1 cellular context compared by ENCODE assay signal in the genomic region with DNA sequence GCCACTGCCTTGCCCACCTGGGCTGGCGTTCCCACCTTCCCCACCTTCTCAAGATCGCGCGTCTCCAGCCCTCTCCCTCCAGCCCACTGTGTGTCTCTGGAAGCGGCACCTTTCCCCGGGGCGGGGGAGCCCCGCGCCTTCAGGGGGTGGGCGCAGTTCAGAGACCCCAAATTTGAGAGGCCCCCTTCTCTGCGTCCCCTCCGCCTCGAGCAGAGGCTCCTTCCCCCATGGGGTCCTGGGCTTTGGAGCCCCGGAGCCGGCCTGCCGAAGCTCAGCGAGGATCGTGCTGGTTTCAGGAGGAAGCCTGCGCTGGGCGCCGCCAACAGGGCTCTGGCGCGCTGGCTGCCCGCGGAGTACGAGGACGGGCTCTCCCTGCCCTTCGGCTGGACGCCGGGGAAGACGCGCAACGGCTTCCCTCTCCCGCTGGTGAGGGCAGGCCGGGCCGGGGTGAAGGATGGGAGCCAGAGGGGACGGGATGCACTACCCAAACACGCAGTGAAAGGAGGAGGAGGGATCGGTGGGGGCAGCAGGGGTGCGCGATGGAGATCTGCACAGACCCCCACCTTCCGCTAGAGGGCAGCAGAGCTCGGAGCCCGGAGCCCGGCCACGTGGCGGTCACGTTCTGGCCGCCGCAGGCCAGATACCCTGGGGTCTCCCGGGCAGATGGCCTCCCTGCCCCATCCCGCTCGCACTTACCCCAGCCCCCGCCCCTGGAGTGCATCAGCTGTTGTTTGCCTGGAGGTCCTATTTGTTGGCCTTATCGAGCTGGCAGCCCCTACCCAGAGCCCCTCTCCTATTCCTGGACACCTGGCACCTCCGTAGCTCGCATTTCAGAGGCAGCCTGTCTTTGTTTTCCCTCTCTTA.
A peak's percentile ranks its signal among the peaks of the same experiment; 100 is the strongest.
TF ChIP-seq lines count a peak whose summit lies in the region.

No MANE protein-coding gene starts in this region.

TF ChIP-seq in GM12878, 131 proteins besides CTCF, POLR2A, EP300 and RAD21 (continued from another document):
- TF ChIP-seq, protein P1, sequence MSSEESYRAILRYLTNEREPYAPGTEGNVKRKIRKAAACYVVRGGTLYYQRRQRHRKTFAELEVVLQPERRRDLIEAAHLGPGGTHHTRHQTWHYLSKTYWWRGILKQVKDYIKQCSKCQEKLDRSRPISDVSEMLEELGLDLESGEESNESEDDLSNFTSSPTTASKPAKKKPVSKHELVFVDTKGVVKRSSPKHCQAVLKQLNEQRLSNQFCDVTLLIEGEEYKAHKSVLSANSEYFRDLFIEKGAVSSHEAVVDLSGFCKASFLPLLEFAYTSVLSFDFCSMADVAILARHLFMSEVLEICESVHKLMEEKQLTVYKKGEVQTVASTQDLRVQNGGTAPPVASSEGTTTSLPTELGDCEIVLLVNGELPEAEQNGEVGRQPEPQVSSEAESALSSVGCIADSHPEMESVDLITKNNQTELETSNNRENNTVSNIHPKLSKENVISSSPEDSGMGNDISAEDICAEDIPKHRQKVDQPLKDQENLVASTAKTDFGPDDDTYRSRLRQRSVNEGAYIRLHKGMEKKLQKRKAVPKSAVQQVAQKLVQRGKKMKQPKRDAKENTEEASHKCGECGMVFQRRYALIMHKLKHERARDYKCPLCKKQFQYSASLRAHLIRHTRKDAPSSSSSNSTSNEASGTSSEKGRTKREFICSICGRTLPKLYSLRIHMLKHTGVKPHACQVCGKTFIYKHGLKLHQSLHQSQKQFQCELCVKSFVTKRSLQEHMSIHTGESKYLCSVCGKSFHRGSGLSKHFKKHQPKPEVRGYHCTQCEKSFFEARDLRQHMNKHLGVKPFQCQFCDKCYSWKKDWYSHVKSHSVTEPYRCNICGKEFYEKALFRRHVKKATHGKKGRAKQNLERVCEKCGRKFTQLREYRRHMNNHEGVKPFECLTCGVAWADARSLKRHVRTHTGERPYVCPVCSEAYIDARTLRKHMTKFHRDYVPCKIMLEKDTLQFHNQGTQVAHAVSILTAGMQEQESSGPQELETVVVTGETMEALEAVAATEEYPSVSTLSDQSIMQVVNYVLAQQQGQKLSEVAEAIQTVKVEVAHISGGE (CRISPR knock-in tag; IDR thresholded peaks at IDR 0.05) = no peak
- no peak for TF ChIP-seq JUND (IDR thresholded peaks at IDR 0.05; ENCODE audit: low read depth, low read length)
- TF ChIP-seq SMC3 (IDR thresholded peaks at IDR 0.05; ENCODE audit: borderline replicate concordance, low read length) = peak; percentile 60; the same call in 1 of the 2 replicates
- TF ChIP-seq ZSCAN29 (IDR thresholded peaks at IDR 0.05) = no peak
- no peak for TF ChIP-seq SIX5 (IDR thresholded peaks at IDR 0.05; ENCODE audit: low read depth, low read length, severe bottlenecking)
- TF ChIP-seq, protein P2, sequence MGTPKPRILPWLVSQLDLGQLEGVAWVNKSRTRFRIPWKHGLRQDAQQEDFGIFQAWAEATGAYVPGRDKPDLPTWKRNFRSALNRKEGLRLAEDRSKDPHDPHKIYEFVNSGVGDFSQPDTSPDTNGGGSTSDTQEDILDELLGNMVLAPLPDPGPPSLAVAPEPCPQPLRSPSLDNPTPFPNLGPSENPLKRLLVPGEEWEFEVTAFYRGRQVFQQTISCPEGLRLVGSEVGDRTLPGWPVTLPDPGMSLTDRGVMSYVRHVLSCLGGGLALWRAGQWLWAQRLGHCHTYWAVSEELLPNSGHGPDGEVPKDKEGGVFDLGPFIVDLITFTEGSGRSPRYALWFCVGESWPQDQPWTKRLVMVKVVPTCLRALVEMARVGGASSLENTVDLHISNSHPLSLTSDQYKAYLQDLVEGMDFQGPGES (IDR thresholded peaks at IDR 0.05) = no peak
- 0 out of 2 replicates have a peak, but pooled peaks have one; percentile 15 for TF ChIP-seq CHD2 (IDR thresholded peaks at IDR 0.05; ENCODE audit: borderline replicate concordance, low read depth, low read length)
- no peak for TF ChIP-seq SIN3A (IDR thresholded peaks at IDR 0.05; ENCODE audit: low read depth, low read length)
- TF ChIP-seq ESRRA (IDR thresholded peaks at IDR 0.05; ENCODE audit: low read length) = no peak
- TF ChIP-seq YY1 (IDR thresholded peaks at IDR 0.05; ENCODE audit: low read depth, low read length) = peak; percentile 55; the same call in 1 of the 2 replicates
- TF ChIP-seq POLR2AphosphoS5 (IDR thresholded peaks at IDR 0.05; ENCODE audit: low read length) = no peak
- no peak for TF ChIP-seq RBBP5 (conservative IDR thresholded peaks at IDR 0.05)
- peak; percentile 48; the same call in 1 of the 2 replicates for TF ChIP-seq NR2F1 (conservative IDR thresholded peaks at IDR 0.05)
- no peak for TF ChIP-seq STAT3 (IDR thresholded peaks at IDR 0.05; ENCODE audit: low read depth, low read length)
- no peak for TF ChIP-seq NR2C2 (IDR thresholded peaks at IDR 0.05; ENCODE audit: borderline replicate concordance, control insufficient read depth, insufficient read length, low read depth)
- no peak for TF ChIP-seq SPI1 (IDR thresholded peaks at IDR 0.05; ENCODE audit: borderline replicate concordance, insufficient read depth, low read depth, low read length)
- TF ChIP-seq BHLHE40 (IDR thresholded peaks at IDR 0.05; ENCODE audit: borderline replicate concordance in 1 of 2, low read depth in 2 of 2, low read length in 1 of 2) = peak; percentile 99
- no peak for TF ChIP-seq MEF2A (IDR thresholded peaks at IDR 0.05; ENCODE audit: insufficient read depth, low read depth, low read length)
- no peak for TF ChIP-seq TAF1 (IDR thresholded peaks at IDR 0.05; ENCODE audit: borderline replicate concordance, low read depth, low read length)
- no peak for TF ChIP-seq TCF12 (IDR thresholded peaks at IDR 0.05; ENCODE audit: low read depth, low read length)
- TF ChIP-seq NFXL1 (IDR thresholded peaks at IDR 0.05; ENCODE audit: borderline replicate concordance) = no peak
- TF ChIP-seq KLF5 (IDR thresholded peaks at IDR 0.05; ENCODE audit: partially characterized antibody) = no peak
- TF ChIP-seq CBX3 (IDR thresholded peaks at IDR 0.05; ENCODE audit: borderline replicate concordance, low read depth) = no peak
- no peak for TF ChIP-seq REST (IDR thresholded peaks at IDR 0.05; ENCODE audit: low read depth, low read length)
- no peak for TF ChIP-seq MTA2 (IDR thresholded peaks at IDR 0.05; ENCODE audit: low read depth)
- TF ChIP-seq IKZF2 (IDR thresholded peaks at IDR 0.05) = 0 out of 4 replicates have a peak, but pooled peaks have one; percentile 14 to 18
- TF ChIP-seq, protein P3, sequence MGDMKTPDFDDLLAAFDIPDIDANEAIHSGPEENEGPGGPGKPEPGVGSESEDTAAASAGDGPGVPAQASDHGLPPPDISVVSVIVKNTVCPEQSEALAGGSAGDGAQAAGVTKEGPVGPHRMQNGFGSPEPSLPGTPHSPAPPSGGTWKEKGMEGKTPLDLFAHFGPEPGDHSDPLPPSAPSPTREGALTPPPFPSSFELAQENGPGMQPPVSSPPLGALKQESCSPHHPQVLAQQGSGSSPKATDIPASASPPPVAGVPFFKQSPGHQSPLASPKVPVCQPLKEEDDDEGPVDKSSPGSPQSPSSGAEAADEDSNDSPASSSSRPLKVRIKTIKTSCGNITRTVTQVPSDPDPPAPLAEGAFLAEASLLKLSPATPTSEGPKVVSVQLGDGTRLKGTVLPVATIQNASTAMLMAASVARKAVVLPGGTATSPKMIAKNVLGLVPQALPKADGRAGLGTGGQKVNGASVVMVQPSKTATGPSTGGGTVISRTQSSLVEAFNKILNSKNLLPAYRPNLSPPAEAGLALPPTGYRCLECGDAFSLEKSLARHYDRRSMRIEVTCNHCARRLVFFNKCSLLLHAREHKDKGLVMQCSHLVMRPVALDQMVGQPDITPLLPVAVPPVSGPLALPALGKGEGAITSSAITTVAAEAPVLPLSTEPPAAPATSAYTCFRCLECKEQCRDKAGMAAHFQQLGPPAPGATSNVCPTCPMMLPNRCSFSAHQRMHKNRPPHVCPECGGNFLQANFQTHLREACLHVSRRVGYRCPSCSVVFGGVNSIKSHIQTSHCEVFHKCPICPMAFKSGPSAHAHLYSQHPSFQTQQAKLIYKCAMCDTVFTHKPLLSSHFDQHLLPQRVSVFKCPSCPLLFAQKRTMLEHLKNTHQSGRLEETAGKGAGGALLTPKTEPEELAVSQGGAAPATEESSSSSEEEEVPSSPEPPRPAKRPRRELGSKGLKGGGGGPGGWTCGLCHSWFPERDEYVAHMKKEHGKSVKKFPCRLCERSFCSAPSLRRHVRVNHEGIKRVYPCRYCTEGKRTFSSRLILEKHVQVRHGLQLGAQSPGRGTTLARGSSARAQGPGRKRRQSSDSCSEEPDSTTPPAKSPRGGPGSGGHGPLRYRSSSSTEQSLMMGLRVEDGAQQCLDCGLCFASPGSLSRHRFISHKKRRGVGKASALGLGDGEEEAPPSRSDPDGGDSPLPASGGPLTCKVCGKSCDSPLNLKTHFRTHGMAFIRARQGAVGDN (IDR thresholded peaks at IDR 0.05) = peak; percentile 86
